7 cellular contexts compared by ENCODE assay signal in the genomic region with DNA sequence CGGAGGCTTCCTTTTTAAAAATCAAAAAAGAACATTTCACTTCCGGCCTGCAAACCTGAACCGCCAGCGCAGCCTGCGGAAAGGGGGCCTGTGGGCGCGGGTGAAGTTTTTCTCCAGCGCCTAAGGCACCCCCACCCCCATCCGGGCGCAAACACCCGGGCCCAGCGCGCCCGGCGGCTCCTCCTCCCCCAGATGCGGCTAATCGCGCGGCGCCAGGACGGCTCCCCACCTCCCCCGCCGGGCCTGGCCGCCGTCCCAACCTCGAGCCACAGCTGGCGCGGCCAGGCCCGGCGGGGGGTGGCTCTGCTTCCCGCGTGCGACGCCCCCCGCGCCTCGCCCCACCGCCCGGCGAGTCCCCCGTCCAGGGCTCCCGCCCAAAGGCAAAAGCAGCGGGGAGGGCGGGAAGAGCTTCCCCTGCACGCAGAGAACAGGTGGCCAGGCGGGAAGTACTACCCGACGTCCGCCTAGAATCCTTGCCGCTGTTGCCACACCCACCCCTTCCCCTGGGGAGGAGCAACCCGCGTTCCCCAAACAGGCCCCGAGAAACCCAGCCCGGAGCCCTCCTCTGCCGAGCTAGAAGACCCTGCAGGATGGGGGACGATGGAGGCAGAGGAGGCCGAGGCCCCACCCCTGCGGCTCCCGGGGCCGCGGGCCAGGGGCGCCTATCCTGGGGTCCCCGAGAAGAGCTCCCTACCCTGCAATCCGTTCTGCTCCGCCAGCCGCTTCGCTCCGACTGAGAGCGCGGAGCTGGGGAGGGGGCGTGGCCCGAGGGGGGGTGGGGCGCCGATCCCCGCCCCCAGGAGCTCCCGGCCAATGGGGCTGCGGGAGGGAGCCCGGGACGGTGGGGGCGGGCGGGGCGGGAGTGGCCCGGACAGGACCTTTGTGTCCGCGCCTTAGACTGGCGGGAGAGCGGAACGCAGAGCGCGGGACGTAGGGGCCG. TPM values are rescaled to one million over a fixed set of nuclear protein-coding genes. Genes with fewer than 3 reads are reported as not detected.
DNase-seq lines count a peak whose midpoint lies in the region; ATAC-seq, FAIRE-seq and TF ChIP-seq lines count a peak whose summit lies in the region.

A gene (minus strand): TSS at position 735 of the 940 bp plus-strand sequence. CDS start 9,678 bp downstream, outside the sequence.

- H3K27me3 Mint-ChIP-seq in astrocyte (ENCODE audit: low read depth, unreplicated experiment): no peaks in the 10 kb centered on the region

- H3K36me3 ChIP-seq in astrocyte (ENCODE audit: insufficient read depth, low read length): no peaks in the 10 kb centered on the region

- H3K27ac Mint-ChIP-seq in astrocyte (ENCODE audit: unreplicated experiment): peak within 1 kb of the TSS; percentile 91

- H3K4me1 Mint-ChIP-seq in astrocyte (ENCODE audit: low read depth, unreplicated experiment): peaks cover 35% of the 10 kb centered on the region

- peaks cover 47% of the 10 kb centered on the region for H3K4me1 ChIP-seq in astrocyte (ENCODE audit: insufficient read depth, low read length)

- H3K4me2 ChIP-seq in astrocyte (ENCODE audit: low read length): peak within 1 kb of the TSS; percentile 98

- H3K27ac ChIP-seq in astrocyte (ENCODE audit: low read depth, low read length): peak within 1 kb of the TSS; percentile 51

- no peaks in the 10 kb centered on the region for H3K9me3 Mint-ChIP-seq in astrocyte (ENCODE audit: unreplicated experiment)

- peaks cover 44% of the 10 kb centered on the region for H3K79me2 ChIP-seq in astrocyte (ENCODE audit: insufficient read depth, low read length)

- H4K20me1 ChIP-seq in astrocyte (ENCODE audit: insufficient read depth, low read length): peaks cover 41% of the 10 kb centered on the region

- peak within 1 kb of the TSS; percentile 53 for H2AFZ ChIP-seq in astrocyte (ENCODE audit: low read depth, low read length)

- DNase-seq in GM18507 (ENCODE audit: extremely low spot score, insufficient read length, low read depth) (peak; percentile 92), NCI-H1930 (lab: John Stamatoyannopoulos, UW) (peak; percentile 89 to 91), T-helper 22 cell (ENCODE audit: low read depth) (peak; percentile 72), astrocyte (ENCODE audit: low read depth) (peak; percentile 73), hepatic stellate cell (ENCODE audit: low spot score) (peak; percentile 97), retinal pigment epithelial cell (ENCODE audit: low read depth) (peak; percentile 49)

- FAIRE-seq in GM18507 (lab: Jason Lieb, UNC): peak; percentile 48
- FAIRE-seq in astrocyte (lab: Jason Lieb, UNC): no peak

- H3K4me3 ChIP-seq in astrocyte (ENCODE audit: insufficient read depth, low read depth, low read length) (peak within 1 kb of the TSS; percentile 75), retinal pigment epithelial cell (ENCODE audit: low read length) (peak within 1 kb of the TSS; percentile 73)

- peak within 1 kb of the TSS; percentile 94 for H3K4me3 Mint-ChIP-seq in astrocyte (ENCODE audit: unreplicated experiment)

- peak; percentile 59 for ATAC-seq in HG02970 (IDR thresholded peaks at IDR 0.05; ENCODE audit: low FRiP score, unreplicated experiment)

- peak within 1 kb of the TSS; percentile 85 for H3K9ac ChIP-seq in astrocyte (ENCODE audit: low read length)

- H3K9me3 ChIP-seq in astrocyte (ENCODE audit: insufficient read depth, low read depth, low read length): no peaks in the 10 kb centered on the region

- H3K36me3 Mint-ChIP-seq in astrocyte (ENCODE audit: low read depth, unreplicated experiment): peaks cover 3% of the 10 kb centered on the region

- TF ChIP-seq CTCF in astrocyte (IDR thresholded peaks at IDR 0.05; ENCODE audit: insufficient read depth, low read depth, low read length) (no peak), retinal pigment epithelial cell (conservative IDR thresholded peaks at IDR 0.05; ENCODE audit: low read depth, low read length) (no peak)

- H3K27me3 ChIP-seq in astrocyte (ENCODE audit: insufficient read depth, low read length): no peaks in the 10 kb centered on the region

RNA-seq across cellular contexts. Expression of the gene that starts here (rescaled TPM):
- 51.0 and 61.5 TPM in 2 replicates for total RNA-seq in astrocyte

Comparison
In these comparisons a context has a peak if more than half of its experiments do, and no peak if none do; other contexts are left out.
1. Peak in every context shown above with its lines: DNase-seq, ATAC-seq, H3K4me3 ChIP-seq and H3K27ac ChIP-seq.